Comparison of ENCODE assay signal across 1 cellular context in the genomic region with DNA sequence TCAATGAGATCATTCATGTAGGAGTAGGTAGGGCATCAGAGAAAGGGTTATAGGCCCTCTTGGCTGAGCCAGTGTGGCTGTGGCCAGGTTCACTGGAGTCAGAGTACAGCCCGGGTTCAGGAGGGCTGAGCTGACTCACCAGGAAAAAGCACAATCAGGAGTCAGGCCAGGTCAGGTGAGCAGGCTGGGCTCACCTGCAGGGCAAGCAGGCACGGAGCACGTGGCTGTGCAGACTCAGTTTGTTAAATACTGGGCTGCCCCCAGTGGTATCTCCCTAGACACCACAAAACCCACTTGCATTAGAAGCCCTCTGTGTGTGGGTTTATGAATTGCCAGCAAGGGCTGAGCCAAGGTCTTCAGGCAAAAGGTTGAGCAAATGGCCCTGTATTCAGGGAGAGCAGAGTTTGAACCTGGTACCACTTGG.
TF ChIP-seq lines count a peak whose summit lies in the region.

No MANE protein-coding gene starts in this region.

TF ChIP-seq in HepG2, 621 proteins besides CTCF, POLR2A, EP300 and RAD21 (continued from another document and continues in another):
- TF ChIP-seq, protein P1, sequence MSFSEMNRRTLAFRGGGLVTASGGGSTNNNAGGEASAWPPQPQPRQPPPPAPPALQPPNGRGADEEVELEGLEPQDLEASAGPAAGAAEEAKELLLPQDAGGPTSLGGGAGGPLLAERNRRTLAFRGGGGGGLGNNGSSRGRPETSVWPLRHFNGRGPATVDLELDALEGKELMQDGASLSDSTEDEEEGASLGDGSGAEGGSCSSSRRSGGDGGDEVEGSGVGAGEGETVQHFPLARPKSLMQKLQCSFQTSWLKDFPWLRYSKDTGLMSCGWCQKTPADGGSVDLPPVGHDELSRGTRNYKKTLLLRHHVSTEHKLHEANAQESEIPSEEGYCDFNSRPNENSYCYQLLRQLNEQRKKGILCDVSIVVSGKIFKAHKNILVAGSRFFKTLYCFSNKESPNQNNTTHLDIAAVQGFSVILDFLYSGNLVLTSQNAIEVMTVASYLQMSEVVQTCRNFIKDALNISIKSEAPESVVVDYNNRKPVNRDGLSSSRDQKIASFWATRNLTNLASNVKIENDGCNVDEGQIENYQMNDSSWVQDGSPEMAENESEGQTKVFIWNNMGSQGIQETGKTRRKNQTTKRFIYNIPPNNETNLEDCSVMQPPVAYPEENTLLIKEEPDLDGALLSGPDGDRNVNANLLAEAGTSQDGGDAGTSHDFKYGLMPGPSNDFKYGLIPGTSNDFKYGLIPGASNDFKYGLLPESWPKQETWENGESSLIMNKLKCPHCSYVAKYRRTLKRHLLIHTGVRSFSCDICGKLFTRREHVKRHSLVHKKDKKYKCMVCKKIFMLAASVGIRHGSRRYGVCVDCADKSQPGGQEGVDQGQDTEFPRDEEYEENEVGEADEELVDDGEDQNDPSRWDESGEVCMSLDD (CRISPR knock-in tag; IDR thresholded peaks at IDR 0.05; ENCODE audit: borderline replicate concordance) = no peak
- TF ChIP-seq, protein P2, sequence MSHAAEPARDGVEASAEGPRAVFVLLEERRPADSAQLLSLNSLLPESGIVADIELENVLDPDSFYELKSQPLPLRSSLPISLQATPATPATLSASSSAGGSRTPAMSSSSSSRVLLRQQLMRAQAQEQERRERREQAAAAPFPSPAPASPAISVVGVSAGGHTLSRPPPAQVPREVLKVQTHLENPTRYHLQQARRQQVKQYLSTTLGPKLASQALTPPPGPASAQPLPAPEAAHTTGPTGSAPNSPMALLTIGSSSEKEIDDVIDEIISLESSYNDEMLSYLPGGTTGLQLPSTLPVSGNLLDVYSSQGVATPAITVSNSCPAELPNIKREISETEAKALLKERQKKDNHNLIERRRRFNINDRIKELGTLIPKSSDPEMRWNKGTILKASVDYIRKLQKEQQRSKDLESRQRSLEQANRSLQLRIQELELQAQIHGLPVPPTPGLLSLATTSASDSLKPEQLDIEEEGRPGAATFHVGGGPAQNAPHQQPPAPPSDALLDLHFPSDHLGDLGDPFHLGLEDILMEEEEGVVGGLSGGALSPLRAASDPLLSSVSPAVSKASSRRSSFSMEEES (CRISPR knock-in tag; IDR thresholded peaks at IDR 0.05) = peak; percentile 93
- TF ChIP-seq ZMYM4 (CRISPR knock-in tag; IDR thresholded peaks at IDR 0.05) = peak; percentile 79
- no peak for TF ChIP-seq POLR2AphosphoS5 (IDR thresholded peaks at IDR 0.05; ENCODE audit: low read depth, low read length)
- no peak for TF ChIP-seq ZNF33A (CRISPR knock-in tag; IDR thresholded peaks at IDR 0.05; ENCODE audit: borderline replicate concordance)
- TF ChIP-seq ZBTB42 (CRISPR knock-in tag; IDR thresholded peaks at IDR 0.05) = no peak
- TF ChIP-seq ATF7 (IDR thresholded peaks at IDR 0.05) = no peak
- TF ChIP-seq ATF7 (CRISPR knock-in tag; IDR thresholded peaks at IDR 0.05) = no peak
- peak; percentile 18; the same call in 1 of the 2 replicates for TF ChIP-seq ZNF350 (CRISPR knock-in tag; IDR thresholded peaks at IDR 0.05; ENCODE audit: borderline replicate concordance, low read depth)
- TF ChIP-seq, protein P3, sequence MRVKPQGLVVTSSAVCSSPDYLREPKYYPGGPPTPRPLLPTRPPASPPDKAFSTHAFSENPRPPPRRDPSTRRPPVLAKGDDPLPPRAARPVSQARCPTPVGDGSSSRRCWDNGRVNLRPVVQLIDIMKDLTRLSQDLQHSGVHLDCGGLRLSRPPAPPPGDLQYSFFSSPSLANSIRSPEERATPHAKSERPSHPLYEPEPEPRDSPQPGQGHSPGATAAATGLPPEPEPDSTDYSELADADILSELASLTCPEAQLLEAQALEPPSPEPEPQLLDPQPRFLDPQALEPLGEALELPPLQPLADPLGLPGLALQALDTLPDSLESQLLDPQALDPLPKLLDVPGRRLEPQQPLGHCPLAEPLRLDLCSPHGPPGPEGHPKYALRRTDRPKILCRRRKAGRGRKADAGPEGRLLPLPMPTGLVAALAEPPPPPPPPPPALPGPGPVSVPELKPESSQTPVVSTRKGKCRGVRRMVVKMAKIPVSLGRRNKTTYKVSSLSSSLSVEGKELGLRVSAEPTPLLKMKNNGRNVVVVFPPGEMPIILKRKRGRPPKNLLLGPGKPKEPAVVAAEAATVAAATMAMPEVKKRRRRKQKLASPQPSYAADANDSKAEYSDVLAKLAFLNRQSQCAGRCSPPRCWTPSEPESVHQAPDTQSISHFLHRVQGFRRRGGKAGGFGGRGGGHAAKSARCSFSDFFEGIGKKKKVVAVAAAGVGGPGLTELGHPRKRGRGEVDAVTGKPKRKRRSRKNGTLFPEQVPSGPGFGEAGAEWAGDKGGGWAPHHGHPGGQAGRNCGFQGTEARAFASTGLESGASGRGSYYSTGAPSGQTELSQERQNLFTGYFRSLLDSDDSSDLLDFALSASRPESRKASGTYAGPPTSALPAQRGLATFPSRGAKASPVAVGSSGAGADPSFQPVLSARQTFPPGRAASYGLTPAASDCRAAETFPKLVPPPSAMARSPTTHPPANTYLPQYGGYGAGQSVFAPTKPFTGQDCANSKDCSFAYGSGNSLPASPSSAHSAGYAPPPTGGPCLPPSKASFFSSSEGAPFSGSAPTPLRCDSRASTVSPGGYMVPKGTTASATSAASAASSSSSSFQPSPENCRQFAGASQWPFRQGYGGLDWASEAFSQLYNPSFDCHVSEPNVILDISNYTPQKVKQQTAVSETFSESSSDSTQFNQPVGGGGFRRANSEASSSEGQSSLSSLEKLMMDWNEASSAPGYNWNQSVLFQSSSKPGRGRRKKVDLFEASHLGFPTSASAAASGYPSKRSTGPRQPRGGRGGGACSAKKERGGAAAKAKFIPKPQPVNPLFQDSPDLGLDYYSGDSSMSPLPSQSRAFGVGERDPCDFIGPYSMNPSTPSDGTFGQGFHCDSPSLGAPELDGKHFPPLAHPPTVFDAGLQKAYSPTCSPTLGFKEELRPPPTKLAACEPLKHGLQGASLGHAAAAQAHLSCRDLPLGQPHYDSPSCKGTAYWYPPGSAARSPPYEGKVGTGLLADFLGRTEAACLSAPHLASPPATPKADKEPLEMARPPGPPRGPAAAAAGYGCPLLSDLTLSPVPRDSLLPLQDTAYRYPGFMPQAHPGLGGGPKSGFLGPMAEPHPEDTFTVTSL (CRISPR knock-in tag; IDR thresholded peaks at IDR 0.05; ENCODE audit: borderline replicate concordance) = no peak
- no peak for TF ChIP-seq SMAD9 (CRISPR knock-in tag; IDR thresholded peaks at IDR 0.05)
- peak; percentile 70 for TF ChIP-seq NCOA2 (CRISPR knock-in tag; IDR thresholded peaks at IDR 0.05)
- no peak for TF ChIP-seq NFYC (CRISPR knock-in tag; IDR thresholded peaks at IDR 0.05)
- TF ChIP-seq, protein P4, sequence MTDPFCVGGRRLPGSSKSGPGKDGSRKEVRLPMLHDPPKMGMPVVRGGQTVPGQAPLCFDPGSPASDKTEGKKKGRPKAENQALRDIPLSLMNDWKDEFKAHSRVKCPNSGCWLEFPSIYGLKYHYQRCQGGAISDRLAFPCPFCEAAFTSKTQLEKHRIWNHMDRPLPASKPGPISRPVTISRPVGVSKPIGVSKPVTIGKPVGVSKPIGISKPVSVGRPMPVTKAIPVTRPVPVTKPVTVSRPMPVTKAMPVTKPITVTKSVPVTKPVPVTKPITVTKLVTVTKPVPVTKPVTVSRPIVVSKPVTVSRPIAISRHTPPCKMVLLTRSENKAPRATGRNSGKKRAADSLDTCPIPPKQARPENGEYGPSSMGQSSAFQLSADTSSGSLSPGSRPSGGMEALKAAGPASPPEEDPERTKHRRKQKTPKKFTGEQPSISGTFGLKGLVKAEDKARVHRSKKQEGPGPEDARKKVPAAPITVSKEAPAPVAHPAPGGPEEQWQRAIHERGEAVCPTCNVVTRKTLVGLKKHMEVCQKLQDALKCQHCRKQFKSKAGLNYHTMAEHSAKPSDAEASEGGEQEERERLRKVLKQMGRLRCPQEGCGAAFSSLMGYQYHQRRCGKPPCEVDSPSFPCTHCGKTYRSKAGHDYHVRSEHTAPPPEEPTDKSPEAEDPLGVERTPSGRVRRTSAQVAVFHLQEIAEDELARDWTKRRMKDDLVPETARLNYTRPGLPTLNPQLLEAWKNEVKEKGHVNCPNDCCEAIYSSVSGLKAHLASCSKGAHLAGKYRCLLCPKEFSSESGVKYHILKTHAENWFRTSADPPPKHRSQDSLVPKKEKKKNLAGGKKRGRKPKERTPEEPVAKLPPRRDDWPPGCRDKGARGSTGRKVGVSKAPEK (CRISPR knock-in tag; IDR thresholded peaks at IDR 0.05; ENCODE audit: borderline replicate concordance) = no peak
- TF ChIP-seq HNF4G (IDR thresholded peaks at IDR 0.05; ENCODE audit: borderline replicate concordance, low read depth, low read length) = no peak
- peak; percentile 37; the same call in 1 of the 2 replicates for TF ChIP-seq HNF4G (CRISPR knock-in tag; IDR thresholded peaks at IDR 0.05; ENCODE audit: borderline replicate concordance, low read depth)
- TF ChIP-seq, protein P5, sequence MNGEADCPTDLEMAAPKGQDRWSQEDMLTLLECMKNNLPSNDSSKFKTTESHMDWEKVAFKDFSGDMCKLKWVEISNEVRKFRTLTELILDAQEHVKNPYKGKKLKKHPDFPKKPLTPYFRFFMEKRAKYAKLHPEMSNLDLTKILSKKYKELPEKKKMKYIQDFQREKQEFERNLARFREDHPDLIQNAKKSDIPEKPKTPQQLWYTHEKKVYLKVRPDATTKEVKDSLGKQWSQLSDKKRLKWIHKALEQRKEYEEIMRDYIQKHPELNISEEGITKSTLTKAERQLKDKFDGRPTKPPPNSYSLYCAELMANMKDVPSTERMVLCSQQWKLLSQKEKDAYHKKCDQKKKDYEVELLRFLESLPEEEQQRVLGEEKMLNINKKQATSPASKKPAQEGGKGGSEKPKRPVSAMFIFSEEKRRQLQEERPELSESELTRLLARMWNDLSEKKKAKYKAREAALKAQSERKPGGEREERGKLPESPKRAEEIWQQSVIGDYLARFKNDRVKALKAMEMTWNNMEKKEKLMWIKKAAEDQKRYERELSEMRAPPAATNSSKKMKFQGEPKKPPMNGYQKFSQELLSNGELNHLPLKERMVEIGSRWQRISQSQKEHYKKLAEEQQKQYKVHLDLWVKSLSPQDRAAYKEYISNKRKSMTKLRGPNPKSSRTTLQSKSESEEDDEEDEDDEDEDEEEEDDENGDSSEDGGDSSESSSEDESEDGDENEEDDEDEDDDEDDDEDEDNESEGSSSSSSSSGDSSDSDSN (CRISPR knock-in tag; IDR thresholded peaks at IDR 0.05) = no peak
- 0 out of 2 replicates have a peak, but pooled peaks have one; percentile 43 for TF ChIP-seq POGZ (CRISPR knock-in tag; IDR thresholded peaks at IDR 0.05)
- no peak for TF ChIP-seq TAF1 (CRISPR knock-in tag; IDR thresholded peaks at IDR 0.05)
- no peak for TF ChIP-seq U2AF1 (optimal IDR thresholded peaks at IDR 0.05; ENCODE audit: low read depth, low read length)
- no peak for TF ChIP-seq ATM (IDR thresholded peaks at IDR 0.05; ENCODE audit: borderline replicate concordance)
- no peak for TF ChIP-seq ZNF572 (CRISPR knock-in tag; IDR thresholded peaks at IDR 0.05)
- TF ChIP-seq ZNF775 (CRISPR knock-in tag; IDR thresholded peaks at IDR 0.05; ENCODE audit: borderline replicate concordance) = no peak
- no peak for TF ChIP-seq NBN (conservative IDR thresholded peaks at IDR 0.05)
- TF ChIP-seq, protein P6, sequence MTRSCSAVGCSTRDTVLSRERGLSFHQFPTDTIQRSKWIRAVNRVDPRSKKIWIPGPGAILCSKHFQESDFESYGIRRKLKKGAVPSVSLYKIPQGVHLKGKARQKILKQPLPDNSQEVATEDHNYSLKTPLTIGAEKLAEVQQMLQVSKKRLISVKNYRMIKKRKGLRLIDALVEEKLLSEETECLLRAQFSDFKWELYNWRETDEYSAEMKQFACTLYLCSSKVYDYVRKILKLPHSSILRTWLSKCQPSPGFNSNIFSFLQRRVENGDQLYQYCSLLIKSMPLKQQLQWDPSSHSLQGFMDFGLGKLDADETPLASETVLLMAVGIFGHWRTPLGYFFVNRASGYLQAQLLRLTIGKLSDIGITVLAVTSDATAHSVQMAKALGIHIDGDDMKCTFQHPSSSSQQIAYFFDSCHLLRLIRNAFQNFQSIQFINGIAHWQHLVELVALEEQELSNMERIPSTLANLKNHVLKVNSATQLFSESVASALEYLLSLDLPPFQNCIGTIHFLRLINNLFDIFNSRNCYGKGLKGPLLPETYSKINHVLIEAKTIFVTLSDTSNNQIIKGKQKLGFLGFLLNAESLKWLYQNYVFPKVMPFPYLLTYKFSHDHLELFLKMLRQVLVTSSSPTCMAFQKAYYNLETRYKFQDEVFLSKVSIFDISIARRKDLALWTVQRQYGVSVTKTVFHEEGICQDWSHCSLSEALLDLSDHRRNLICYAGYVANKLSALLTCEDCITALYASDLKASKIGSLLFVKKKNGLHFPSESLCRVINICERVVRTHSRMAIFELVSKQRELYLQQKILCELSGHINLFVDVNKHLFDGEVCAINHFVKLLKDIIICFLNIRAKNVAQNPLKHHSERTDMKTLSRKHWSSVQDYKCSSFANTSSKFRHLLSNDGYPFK (CRISPR knock-in tag; IDR thresholded peaks at IDR 0.05; ENCODE audit: borderline replicate concordance) = no peak
- TF ChIP-seq, protein P7, sequence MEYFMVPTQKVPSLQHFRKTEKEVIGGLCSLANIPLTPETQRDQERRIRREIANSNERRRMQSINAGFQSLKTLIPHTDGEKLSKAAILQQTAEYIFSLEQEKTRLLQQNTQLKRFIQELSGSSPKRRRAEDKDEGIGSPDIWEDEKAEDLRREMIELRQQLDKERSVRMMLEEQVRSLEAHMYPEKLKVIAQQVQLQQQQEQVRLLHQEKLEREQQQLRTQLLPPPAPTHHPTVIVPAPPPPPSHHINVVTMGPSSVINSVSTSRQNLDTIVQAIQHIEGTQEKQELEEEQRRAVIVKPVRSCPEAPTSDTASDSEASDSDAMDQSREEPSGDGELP (IDR thresholded peaks at IDR 0.05; ENCODE audit: borderline replicate concordance, low read depth) = peak; percentile 69; the same call in 1 of the 2 replicates
- no peak for TF ChIP-seq ZNF235 (CRISPR knock-in tag; IDR thresholded peaks at IDR 0.05; ENCODE audit: borderline replicate concordance)
- peak; percentile 41; the same call in 1 of the 2 replicates for TF ChIP-seq ZBTB38 (CRISPR knock-in tag; IDR thresholded peaks at IDR 0.05)
- peak; percentile 79; the same call in 1 of the 2 replicates for TF ChIP-seq FOSL1 (CRISPR knock-in tag; IDR thresholded peaks at IDR 0.05; ENCODE audit: borderline replicate concordance)
- TF ChIP-seq, protein P8, sequence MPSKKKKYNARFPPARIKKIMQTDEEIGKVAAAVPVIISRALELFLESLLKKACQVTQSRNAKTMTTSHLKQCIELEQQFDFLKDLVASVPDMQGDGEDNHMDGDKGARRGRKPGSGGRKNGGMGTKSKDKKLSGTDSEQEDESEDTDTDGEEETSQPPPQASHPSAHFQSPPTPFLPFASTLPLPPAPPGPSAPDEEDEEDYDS (CRISPR knock-in tag; IDR thresholded peaks at IDR 0.05) = no peak
- peak; percentile 82 for TF ChIP-seq PITX1 (CRISPR knock-in tag; IDR thresholded peaks at IDR 0.05)
- no peak for TF ChIP-seq ZNF761 (CRISPR knock-in tag; conservative IDR thresholded peaks at IDR 0.05)
- TF ChIP-seq ZNF883 (CRISPR knock-in tag; IDR thresholded peaks at IDR 0.05; ENCODE audit: not compliant biosample characterization) = no peak
- TF ChIP-seq ZSCAN9 (CRISPR knock-in tag; IDR thresholded peaks at IDR 0.05; ENCODE audit: borderline replicate concordance) = peak; percentile 45; the same call in 1 of the 2 replicates
